ENCODE assay signal across 18 cellular contexts in genomic region chr6:135499441-135500340, GRCh38.
"Had no signal": no experiment of that assay in that cellular context is flagged by ENCODE, and none has a peak within 500 bp of the region (broad histone marks: within the 10 kb centered on the region; RNA-seq: fewer than 3 reads in every experiment).

No MANE protein-coding gene starts in this region.

- ATAC-seq: activated CD8-positive, alpha-beta memory T cell treated with anti-CD3 and anti-CD28 coated beads, Interleukin-2, amount 10 ng/mL, durations not matched to agents 7 days and 5 days; body of pancreas; left colon; naive thymus-derived CD4-positive, alpha-beta T cell; stimulated activated naive CD8-positive, alpha-beta T cell treated with anti-CD3 and anti-CD28 coated beads, Interleukin-15, Interleukin-2, amounts not matched to agents 100 U/mL and 50 U/mL, for 24 hours had no signal

- H3K4me3 Mint-ChIP-seq: activated CD8-positive, alpha-beta memory T cell treated with anti-CD3 and anti-CD28 coated beads, Interleukin-2, amount 10 ng/mL, durations not matched to agents 7 days and 5 days; activated naive CD4-positive, alpha-beta T cell treated with anti-CD3 and anti-CD28 coated beads, Interleukin-2, amount 50 U/mL, for 24 hours; activated T-cell treated with anti-CD3 and anti-CD28 coated beads, Interleukin-2, amount 50 U/mL, for 24 hours; central memory CD8-positive, alpha-beta T cell; naive thymus-derived CD4-positive, alpha-beta T cell had no signal

- H3K27me3 Mint-ChIP-seq: activated CD8-positive, alpha-beta memory T cell treated with anti-CD3 and anti-CD28 coated beads, Interleukin-2, amount 10 ng/mL, durations not matched to agents 7 days and 5 days; activated naive CD4-positive, alpha-beta T cell treated with anti-CD3 and anti-CD28 coated beads, Interleukin-2, amount 50 U/mL, for 24 hours; activated T-cell treated with anti-CD3 and anti-CD28 coated beads, Interleukin-2, amount 50 U/mL, for 24 hours; central memory CD8-positive, alpha-beta T cell; progenitor cell of endocrine pancreas had no signal

- H3K4me3 ChIP-seq: body of pancreas, lung, testis had no signal

- DNase-seq: activated CD4-positive, alpha-beta T cell treated with anti-CD3 and anti-CD28 coated beads for 1 hour; activated CD4-positive, alpha-beta T cell treated with anti-CD3 and anti-CD28 coated beads, Interleukin-2, amount 50 U/mL, for 48 hours; activated CD8-positive, alpha-beta memory T cell treated with anti-CD3 and anti-CD28 coated beads, Interleukin-2, amount 10 ng/mL, durations not matched to agents 7 days and 5 days; activated effector memory CD4-positive, alpha-beta T cell treated with Interleukin-2 at 50 U/mL for 16 hours; activated T-cell treated with anti-CD3 and anti-CD28 coated beads, Interleukin-2, amount 50 U/mL, for 24 hours; body of pancreas; erythroblast; glutamatergic neuron; left colon; naive thymus-derived CD4-positive, alpha-beta T cell; stimulated activated CD4-positive, alpha-beta T cell treated with anti-CD3 and anti-CD28 coated beads, Interleukin-2, amount 100 ng/mL, for 48 hours; stimulated activated naive CD8-positive, alpha-beta T cell treated with anti-CD3 and anti-CD28 coated beads, Interleukin-15, Interleukin-2, amounts not matched to agents 100 U/mL and 50 U/mL, for 24 hours; T-helper 2 cell; testis had no signal

- H3K27ac Mint-ChIP-seq: activated CD8-positive, alpha-beta memory T cell treated with anti-CD3 and anti-CD28 coated beads, Interleukin-2, amount 10 ng/mL, durations not matched to agents 7 days and 5 days; activated naive CD4-positive, alpha-beta T cell treated with anti-CD3 and anti-CD28 coated beads, Interleukin-2, amount 50 U/mL, for 24 hours; activated T-cell treated with anti-CD3 and anti-CD28 coated beads, Interleukin-2, amount 50 U/mL, for 24 hours; naive thymus-derived CD4-positive, alpha-beta T cell; progenitor cell of endocrine pancreas had no signal

- H3K9me3 ChIP-seq: body of pancreas, testis had no signal

- H3K27me3 ChIP-seq: body of pancreas, testis had no signal

- H3K9me3 Mint-ChIP-seq: activated naive CD4-positive, alpha-beta T cell treated with anti-CD3 and anti-CD28 coated beads, Interleukin-2, amount 50 U/mL, for 24 hours; activated T-cell treated with anti-CD3 and anti-CD28 coated beads, Interleukin-2, amount 50 U/mL, for 24 hours; central memory CD8-positive, alpha-beta T cell; naive thymus-derived CD4-positive, alpha-beta T cell had no signal
